ENCODE assay signal across 13 cellular contexts in genomic region chr1:91872560-91873081, GRCh38. TPM values are rescaled to one million over a fixed set of nuclear protein-coding genes. Genes with fewer than 3 reads are reported as not detected.
DNase-seq lines count a peak whose midpoint lies in the region; FAIRE-seq and TF ChIP-seq lines count a peak whose summit lies in the region.
"Had no signal": no experiment of that assay in that cellular context is flagged by ENCODE, and none has a peak within 500 bp of the region (broad histone marks: within the 10 kb centered on the region; RNA-seq: fewer than 3 reads in every experiment).

No MANE protein-coding gene starts in this region.

- no peak overlapping the region for H2AFZ ChIP-seq in hepatocyte

- H3K4me3 ChIP-seq in BLaER1 (no peak overlapping the region), hepatocyte (no peak overlapping the region)
- H3K4me3 ChIP-seq: stomach had no signal

- peak; percentile 60 for DNase-seq in HPDE6-E6E7 (ENCODE audit: extremely low spot score)
- DNase-seq in activated CD4-positive, alpha-beta memory T cell treated with anti-CD3 and anti-CD28 coated beads for 36 hours, result peak; percentile 60
- no peak for DNase-seq in hepatocyte (ENCODE audit: low spot score)
- DNase-seq in frontal cortex (ENCODE audit: low spot score in 2 of 2), result no peak
- no peak for DNase-seq in cardiac septum (ENCODE audit: low spot score)
- no peak for DNase-seq in GM12892 (ENCODE audit: insufficient read length)
- DNase-seq in activated CD4-positive, CD25-positive, alpha-beta regulatory T cell treated with anti-CD3 and anti-CD28 coated beads, Interleukin-2, amount 50 U/mL, for 72 hours, result no peak
- DNase-seq: amniotic stem cell, hippocampal formation, posterior cingulate gyrus, stomach had no signal

- H3K27me3 ChIP-seq in BLaER1 (no peaks in the 10 kb centered on the region), hepatocyte (no peaks in the 10 kb centered on the region)
- H3K27me3 ChIP-seq: stomach had no signal

- H3K27ac Mint-ChIP-seq in activated CD4-positive, alpha-beta memory T cell treated with anti-CD3 and anti-CD28 coated beads for 36 hours, result no peak overlapping the region

- H3K27me3 Mint-ChIP-seq in activated CD4-positive, alpha-beta memory T cell treated with anti-CD3 and anti-CD28 coated beads for 36 hours, result no peaks in the 10 kb centered on the region

- no peaks in the 10 kb centered on the region for H3K36me3 ChIP-seq in BLaER1
- H3K36me3 ChIP-seq in hepatocyte (replicated peaks; ENCODE audit: insufficient read depth, low read depth), result no peaks in the 10 kb centered on the region
- H3K36me3 ChIP-seq: stomach had no signal

- WGBS in hepatocyte (ENCODE audit: low lambda C conversion rate, missing lambda C conversion rate), result 53% methylated on average over 7 of the region's 7 CpGs

- intact Hi-C loops in activated CD4-positive, alpha-beta memory T cell treated with anti-CD3 and anti-CD28 coated beads for 36 hours (cut with micrococcal nuclease), result loop anchor here (10.0 kb wide), 1 partner anchor 612 kb away; the partner anchor contains the start of gene GFI1
- intact Hi-C loops in cardiac septum (cut with DNase I), result no loop called here

- peaks cover 93% of the 10 kb centered on the region for H3K79me2 ChIP-seq in hepatocyte

- H3K4me3 Mint-ChIP-seq in activated CD4-positive, alpha-beta memory T cell treated with anti-CD3 and anti-CD28 coated beads for 36 hours, result peak overlapping the region; percentile 17

- FAIRE-seq in frontal cortex (lab: Jason Lieb, UNC), result no peak
- no peak for FAIRE-seq in GM12892 (lab: Jason Lieb, UNC)
- FAIRE-seq: RCC 7860 had no signal

- H3K36me3 Mint-ChIP-seq in activated CD4-positive, alpha-beta memory T cell treated with anti-CD3 and anti-CD28 coated beads for 36 hours, result no peaks in the 10 kb centered on the region

- no peak for TF ChIP-seq CTCF in hepatocyte (IDR thresholded peaks at IDR 0.05; ENCODE audit: poor library complexity)

- H3K27ac ChIP-seq in BLaER1, result no peak overlapping the region
- peak overlapping the region; percentile 0 for H3K27ac ChIP-seq in hepatocyte

- TF ChIP-seq POLR2A in GM12892 (IDR thresholded peaks at IDR 0.05; ENCODE audit: low read depth, low read length), result no peak

- CTCF ChIA-PET in activated CD4-positive, alpha-beta memory T cell treated with anti-CD3 and anti-CD28 coated beads for 36 hours (lab: Charles Lee), result interaction anchor here (0.9 to 2.6 kb wide), 3 partner anchors 12 to 55 kb away, joined by 3 to 5 read pairs (median 3); partner anchors contain the start of gene TGFBR3

- H3K9ac ChIP-seq in BLaER1, result no peak overlapping the region

- H3K9me3 ChIP-seq in BLaER1 (no peaks in the 10 kb centered on the region), hepatocyte (ENCODE audit: low read depth) (no peaks in the 10 kb centered on the region)
- H3K9me3 ChIP-seq: stomach had no signal

- peaks cover 20% of the 10 kb centered on the region for H3K4me1 ChIP-seq in BLaER1
- peaks cover 9% of the 10 kb centered on the region for H3K4me1 ChIP-seq in hepatocyte (ENCODE audit: insufficient read depth)

- H3K9me2 ChIP-seq in hepatocyte (replicated peaks; ENCODE audit: insufficient read depth), result no peaks in the 10 kb centered on the region

- POLR2A ChIA-PET in activated CD4-positive, alpha-beta memory T cell treated with anti-CD3 and anti-CD28 coated beads for 36 hours (lab: Charles Lee), result interaction anchor here (1.2 kb wide), 1 partner anchor 118 kb away, joined by 4 read pairs; no protein-coding TSS in a partner anchor

- no peaks in the 10 kb centered on the region for H3K9me3 Mint-ChIP-seq in activated CD4-positive, alpha-beta memory T cell treated with anti-CD3 and anti-CD28 coated beads for 36 hours

- H3K4me1 Mint-ChIP-seq in activated CD4-positive, alpha-beta memory T cell treated with anti-CD3 and anti-CD28 coated beads for 36 hours (ENCODE audit: low read depth), result peaks cover 66% of the 10 kb centered on the region

- H3K4me2 ChIP-seq in BLaER1, result peak overlapping the region; percentile 67
- H3K4me2 ChIP-seq in hepatocyte, result peak overlapping the region; percentile 51

- H4K20me1 ChIP-seq in BLaER1, result no peaks in the 10 kb centered on the region
- H4K20me1 ChIP-seq in hepatocyte (ENCODE audit: insufficient read depth, poor library complexity, severe bottlenecking), result peaks cover 12% of the 10 kb centered on the region

RNA-seq across cellular contexts. Expression of gene TGFBR3, which starts 13.3 kb away (rescaled TPM):
- 1 to 10 TPM; 4.5 to 4.9 TPM for total RNA-seq in activated CD4-positive, alpha-beta memory T cell treated with anti-CD3 and anti-CD28 coated beads for 36 hours
- total RNA-seq in hepatocyte (66.8 and 68.3 TPM in 2 replicates), frontal cortex (4.9 TPM), cardiac septum (12.6 TPM)
- 46.8 and 48.9 TPM in 2 replicates for polyA plus RNA-seq in hepatocyte
- 4.8 TPM for polyA plus RNA-seq in GM12892 (2012; ENCODE audit: missing spikeins)

Comparison
In these comparisons a context has a peak if more than half of its experiments do, and no peak if none do; other contexts are left out.
1. DNase-seq: peak in HPDE6-E6E7 (single experiment) and activated CD4-positive, alpha-beta memory T cell treated with anti-CD3 and anti-CD28 coated beads for 36 hours (single experiment); none in hepatocyte (single experiment), frontal cortex (0 of 2), cardiac septum (single experiment), GM12892 (single experiment) and activated CD4-positive, CD25-positive, alpha-beta regulatory T cell treated with anti-CD3 and anti-CD28 coated beads, Interleukin-2, amount 50 U/mL, for 72 hours (single experiment).